Comparison of ENCODE assay signal across 2 cellular contexts in the genomic region with DNA sequence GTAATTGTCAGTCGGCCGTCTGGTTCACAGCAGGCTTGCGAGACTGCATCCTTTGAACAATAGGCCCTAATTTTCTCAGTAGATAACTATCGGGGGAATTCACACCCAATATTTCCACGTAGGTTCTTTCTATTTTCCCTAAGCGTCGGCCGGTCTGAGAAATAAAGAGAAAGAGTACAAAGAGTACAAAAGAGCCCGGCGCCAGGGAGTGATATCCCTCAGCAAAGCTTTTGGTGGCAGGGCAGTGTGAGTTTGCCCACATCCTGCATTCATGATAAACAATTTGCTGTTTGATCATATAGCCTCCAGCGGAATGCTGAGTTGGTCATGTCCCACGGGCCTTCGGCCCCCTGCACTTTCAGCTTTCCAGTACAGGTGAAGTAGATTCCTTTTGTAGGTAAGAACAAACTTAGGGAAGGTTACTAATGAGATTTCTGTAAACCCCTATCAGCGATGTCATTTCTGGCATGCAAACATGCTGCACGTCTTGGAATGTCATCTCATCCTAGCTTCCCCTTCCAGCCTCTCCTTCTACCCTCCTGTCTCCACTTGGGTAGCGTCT.
TF ChIP-seq lines count a peak whose summit lies in the region.

No MANE protein-coding gene starts in this region.

TF ChIP-seq in A549, 52 proteins besides CTCF, POLR2A, EP300 and RAD21:
- no peak for TF ChIP-seq ZFP36 (IDR thresholded peaks at IDR 0.05; ENCODE audit: borderline replicate concordance, partially characterized antibody)
- TF ChIP-seq RCOR1 (IDR thresholded peaks at IDR 0.05; ENCODE audit: low read depth, low read length) = no peak
- TF ChIP-seq HOXA7 (CRISPR knock-in tag; IDR thresholded peaks at IDR 0.05) = no peak
- no peak for TF ChIP-seq NFE2L2 (conservative IDR thresholded peaks at IDR 0.05; ENCODE audit: low read length)
- TF ChIP-seq CBX2 (IDR thresholded peaks at IDR 0.05; ENCODE audit: borderline replicate concordance, low read depth) = no peak
- TF ChIP-seq, protein P1, sequence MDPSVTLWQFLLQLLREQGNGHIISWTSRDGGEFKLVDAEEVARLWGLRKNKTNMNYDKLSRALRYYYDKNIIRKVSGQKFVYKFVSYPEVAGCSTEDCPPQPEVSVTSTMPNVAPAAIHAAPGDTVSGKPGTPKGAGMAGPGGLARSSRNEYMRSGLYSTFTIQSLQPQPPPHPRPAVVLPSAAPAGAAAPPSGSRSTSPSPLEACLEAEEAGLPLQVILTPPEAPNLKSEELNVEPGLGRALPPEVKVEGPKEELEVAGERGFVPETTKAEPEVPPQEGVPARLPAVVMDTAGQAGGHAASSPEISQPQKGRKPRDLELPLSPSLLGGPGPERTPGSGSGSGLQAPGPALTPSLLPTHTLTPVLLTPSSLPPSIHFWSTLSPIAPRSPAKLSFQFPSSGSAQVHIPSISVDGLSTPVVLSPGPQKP (IDR thresholded peaks at IDR 0.05; ENCODE audit: low read depth, low read length) = no peak
- TF ChIP-seq GATA3 (IDR thresholded peaks at IDR 0.05; ENCODE audit: borderline replicate concordance) = no peak
- no peak for TF ChIP-seq EHF (CRISPR knock-in tag; IDR thresholded peaks at IDR 0.05)
- no peak for TF ChIP-seq KDM1A (IDR thresholded peaks at IDR 0.05; ENCODE audit: low read depth)
- TF ChIP-seq MAFK (IDR thresholded peaks at IDR 0.05; ENCODE audit: partially characterized antibody) = no peak
- TF ChIP-seq MAZ (IDR thresholded peaks at IDR 0.05; ENCODE audit: borderline replicate concordance, low read depth, low read length) = no peak
- no peak for TF ChIP-seq ESRRA (IDR thresholded peaks at IDR 0.05; ENCODE audit: borderline replicate concordance, low read length)
- TF ChIP-seq ZSCAN20 (CRISPR knock-in tag; IDR thresholded peaks at IDR 0.05) = no peak
- no peak for TF ChIP-seq HDAC2 (IDR thresholded peaks at IDR 0.05)
- no peak for TF ChIP-seq POLR2AphosphoS2 (conservative IDR thresholded peaks at IDR 0.05; ENCODE audit: low read length)

TF ChIP-seq in liver, 16 proteins besides CTCF, POLR2A, EP300 and RAD21:
- TF ChIP-seq NR2F2 (IDR thresholded peaks at IDR 0.05) (no peak), YY1 (IDR thresholded peaks at IDR 0.05) (no peak), SP1 (IDR thresholded peaks at IDR 0.05) (no peak), HNF4A (conservative IDR thresholded peaks at IDR 0.05) (no peak), GABPA (IDR thresholded peaks at IDR 0.05 in 1 of 2, conservative IDR thresholded peaks at IDR 0.05 in 1 of 2) (no peak), EGR1 (IDR thresholded peaks at IDR 0.05; ENCODE audit: low read depth in 2 of 2) (no peak), FOXA1 (IDR thresholded peaks at IDR 0.05) (no peak), RXRA (IDR thresholded peaks at IDR 0.05) (no peak), HNF4G (IDR thresholded peaks at IDR 0.05) (no peak), TAF1 (conservative IDR thresholded peaks at IDR 0.05) (no peak), FOXA2 (IDR thresholded peaks at IDR 0.05) (no peak), JUND (IDR thresholded peaks at IDR 0.05) (no peak)
- TF ChIP-seq, protein P2, sequence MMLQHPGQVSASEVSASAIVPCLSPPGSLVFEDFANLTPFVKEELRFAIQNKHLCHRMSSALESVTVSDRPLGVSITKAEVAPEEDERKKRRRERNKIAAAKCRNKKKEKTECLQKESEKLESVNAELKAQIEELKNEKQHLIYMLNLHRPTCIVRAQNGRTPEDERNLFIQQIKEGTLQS (IDR thresholded peaks at IDR 0.05) = no peak
- TF ChIP-seq, protein P3, sequence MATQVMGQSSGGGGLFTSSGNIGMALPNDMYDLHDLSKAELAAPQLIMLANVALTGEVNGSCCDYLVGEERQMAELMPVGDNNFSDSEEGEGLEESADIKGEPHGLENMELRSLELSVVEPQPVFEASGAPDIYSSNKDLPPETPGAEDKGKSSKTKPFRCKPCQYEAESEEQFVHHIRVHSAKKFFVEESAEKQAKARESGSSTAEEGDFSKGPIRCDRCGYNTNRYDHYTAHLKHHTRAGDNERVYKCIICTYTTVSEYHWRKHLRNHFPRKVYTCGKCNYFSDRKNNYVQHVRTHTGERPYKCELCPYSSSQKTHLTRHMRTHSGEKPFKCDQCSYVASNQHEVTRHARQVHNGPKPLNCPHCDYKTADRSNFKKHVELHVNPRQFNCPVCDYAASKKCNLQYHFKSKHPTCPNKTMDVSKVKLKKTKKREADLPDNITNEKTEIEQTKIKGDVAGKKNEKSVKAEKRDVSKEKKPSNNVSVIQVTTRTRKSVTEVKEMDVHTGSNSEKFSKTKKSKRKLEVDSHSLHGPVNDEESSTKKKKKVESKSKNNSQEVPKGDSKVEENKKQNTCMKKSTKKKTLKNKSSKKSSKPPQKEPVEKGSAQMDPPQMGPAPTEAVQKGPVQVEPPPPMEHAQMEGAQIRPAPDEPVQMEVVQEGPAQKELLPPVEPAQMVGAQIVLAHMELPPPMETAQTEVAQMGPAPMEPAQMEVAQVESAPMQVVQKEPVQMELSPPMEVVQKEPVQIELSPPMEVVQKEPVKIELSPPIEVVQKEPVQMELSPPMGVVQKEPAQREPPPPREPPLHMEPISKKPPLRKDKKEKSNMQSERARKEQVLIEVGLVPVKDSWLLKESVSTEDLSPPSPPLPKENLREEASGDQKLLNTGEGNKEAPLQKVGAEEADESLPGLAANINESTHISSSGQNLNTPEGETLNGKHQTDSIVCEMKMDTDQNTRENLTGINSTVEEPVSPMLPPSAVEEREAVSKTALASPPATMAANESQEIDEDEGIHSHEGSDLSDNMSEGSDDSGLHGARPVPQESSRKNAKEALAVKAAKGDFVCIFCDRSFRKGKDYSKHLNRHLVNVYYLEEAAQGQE (IDR thresholded peaks at IDR 0.05) = no peak
- TF ChIP-seq, protein P4, sequence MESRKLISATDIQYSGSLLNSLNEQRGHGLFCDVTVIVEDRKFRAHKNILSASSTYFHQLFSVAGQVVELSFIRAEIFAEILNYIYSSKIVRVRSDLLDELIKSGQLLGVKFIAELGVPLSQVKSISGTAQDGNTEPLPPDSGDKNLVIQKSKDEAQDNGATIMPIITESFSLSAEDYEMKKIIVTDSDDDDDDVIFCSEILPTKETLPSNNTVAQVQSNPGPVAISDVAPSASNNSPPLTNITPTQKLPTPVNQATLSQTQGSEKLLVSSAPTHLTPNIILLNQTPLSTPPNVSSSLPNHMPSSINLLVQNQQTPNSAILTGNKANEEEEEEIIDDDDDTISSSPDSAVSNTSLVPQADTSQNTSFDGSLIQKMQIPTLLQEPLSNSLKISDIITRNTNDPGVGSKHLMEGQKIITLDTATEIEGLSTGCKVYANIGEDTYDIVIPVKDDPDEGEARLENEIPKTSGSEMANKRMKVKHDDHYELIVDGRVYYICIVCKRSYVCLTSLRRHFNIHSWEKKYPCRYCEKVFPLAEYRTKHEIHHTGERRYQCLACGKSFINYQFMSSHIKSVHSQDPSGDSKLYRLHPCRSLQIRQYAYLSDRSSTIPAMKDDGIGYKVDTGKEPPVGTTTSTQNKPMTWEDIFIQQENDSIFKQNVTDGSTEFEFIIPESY (IDR thresholded peaks at IDR 0.05) = no peak
- TF ChIP-seq, protein P5, sequence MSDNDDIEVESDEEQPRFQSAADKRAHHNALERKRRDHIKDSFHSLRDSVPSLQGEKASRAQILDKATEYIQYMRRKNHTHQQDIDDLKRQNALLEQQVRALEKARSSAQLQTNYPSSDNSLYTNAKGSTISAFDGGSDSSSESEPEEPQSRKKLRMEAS (IDR thresholded peaks at IDR 0.05) = no peak
